31 cellular contexts compared by ENCODE assay signal in the genomic region with DNA sequence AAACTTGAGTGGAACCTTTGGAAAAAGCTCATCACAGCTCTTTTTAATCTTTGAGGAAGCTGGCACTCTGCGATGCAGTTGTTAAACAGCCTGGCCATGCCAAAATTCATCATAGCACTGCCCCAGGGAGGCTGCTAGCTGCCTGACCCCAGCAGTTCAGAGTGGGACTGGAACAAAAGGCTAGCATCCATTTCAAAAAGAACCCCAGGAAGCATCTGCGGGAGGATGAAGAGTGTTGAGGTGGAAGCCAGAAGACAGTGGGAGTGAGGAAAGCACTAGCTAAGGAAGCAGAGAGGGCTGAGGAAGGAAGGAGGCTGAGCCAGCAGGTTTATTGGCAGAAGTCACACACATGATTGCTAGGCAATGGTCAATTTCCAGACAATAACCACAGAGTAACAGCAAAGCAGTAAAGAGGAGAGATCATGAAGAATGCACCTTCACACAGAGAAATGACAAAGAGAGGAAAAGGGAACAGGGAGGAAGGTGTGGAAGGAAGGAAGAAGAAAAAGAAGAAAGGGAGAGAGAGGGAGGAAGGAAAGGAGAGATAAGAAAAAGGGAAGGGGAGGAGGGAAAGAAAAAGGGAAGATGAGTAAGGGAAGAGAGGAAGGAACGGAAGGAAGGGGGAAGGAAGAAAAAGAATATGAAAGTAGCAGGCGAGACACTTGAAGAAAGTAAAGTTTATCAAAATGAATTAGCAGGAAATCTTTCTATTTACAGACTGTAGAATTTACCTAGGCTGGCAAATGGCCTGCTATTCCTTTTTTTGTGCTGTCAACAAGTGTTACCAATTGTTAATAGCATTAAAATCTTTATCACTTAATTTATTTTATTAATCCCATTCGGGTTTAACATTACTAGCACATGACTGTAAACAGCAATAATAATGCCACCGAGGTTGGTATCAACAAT.
DNase-seq lines count a peak whose midpoint lies in the region; ATAC-seq and TF ChIP-seq lines count a peak whose summit lies in the region.
"Had no signal": no experiment of that assay in that cellular context is flagged by ENCODE, and none has a peak within 500 bp of the region (broad histone marks: within the 10 kb centered on the region; RNA-seq: fewer than 3 reads in every experiment).

No MANE protein-coding gene starts in this region.

- DNase-seq in ELF-1 (ENCODE audit: low read depth, low spot score) (peak; percentile 76), iPS DF 19.7 (ENCODE audit: low read depth, low spot score) (peak; percentile 57), neural progenitor cell (ENCODE audit: low spot score) (peak; percentile 65), NCI-H2107 (lab: John Stamatoyannopoulos, UW) (no peak), activated T-cell treated with anti-CD3 and anti-CD28 coated beads for 4 hours (no peak)
- DNase-seq: ACHN; activated CD4-positive, alpha-beta T cell treated with anti-CD3 and anti-CD28 coated beads for 4 hours; activated CD8-positive, alpha-beta T cell treated with anti-CD3 and anti-CD28 coated beads, Interleukin-2, amount 10 ng/mL, durations not matched to agents 7 days and 5 days; activated naive CD4-positive, alpha-beta T cell treated with anti-CD3 and anti-CD28 coated beads, Interleukin-2, amount 50 U/mL, for 16 hours; brain microvascular endothelial cell; cerebellar nuclear complex; dermis blood vessel endothelial cell; HCEC 1CT; KG1; MG63; NCI-H2081; NCI-H345; nucleus accumbens; Peyer's patch; SHP77 treated with DMSO at 0.1 percent for 48 hours; stimulated activated CD8-positive, alpha-beta memory T cell treated with anti-CD3 and anti-CD28 coated beads, Interleukin-4, amount 100 ng/mL, for 48 hours; SW 1271; uterus had no signal

- H3K36me3 ChIP-seq in Loucy (ENCODE audit: insufficient read depth, low read length) (no peaks in the 10 kb centered on the region), neural progenitor cell (no peaks in the 10 kb centered on the region)
- H3K36me3 ChIP-seq: brain microvascular endothelial cell, MG63, Peyer's patch, thoracic aorta, uterus had no signal

- H3K9ac ChIP-seq in Loucy (ENCODE audit: low read depth, low read length, poor library complexity, severe bottlenecking) (no peak overlapping the region), neural progenitor cell (no peak overlapping the region)

- H3K27ac ChIP-seq in neural progenitor cell, result peak overlapping the region; percentile 34
- H3K27ac ChIP-seq: brain microvascular endothelial cell, Peyer's patch, thoracic aorta, uterus had no signal

- TF ChIP-seq CTCF in Loucy (conservative IDR thresholded peaks at IDR 0.05; ENCODE audit: low read length) (no peak), neural progenitor cell (IDR thresholded peaks at IDR 0.05) (no peak)

- no peaks in the 10 kb centered on the region for H3K79me2 ChIP-seq in Loucy (ENCODE audit: insufficient read depth, low read length)
- H3K79me2 ChIP-seq in neural progenitor cell (ENCODE audit: low read depth), result no peaks in the 10 kb centered on the region

- no peaks in the 10 kb centered on the region for H3K36me3 Mint-ChIP-seq in neural progenitor cell

- no peaks in the 10 kb centered on the region for H3F3A ChIP-seq in Loucy (ENCODE audit: low read depth)
- H3F3A ChIP-seq in neural progenitor cell (ENCODE audit: low read depth), result peaks cover 31% of the 10 kb centered on the region

- H3K4me1 Mint-ChIP-seq in neural progenitor cell, result peaks cover 73% of the 10 kb centered on the region
- H3K4me1 Mint-ChIP-seq: activated T-helper 17 cell treated with anti-CD3 and anti-CD28 coated beads, Interleukin-2, amount 50 U/mL, for 72 hours had no signal

- peak overlapping the region; percentile 44 for H3K27ac Mint-ChIP-seq in neural progenitor cell
- H3K27ac Mint-ChIP-seq: activated CD8-positive, alpha-beta T cell treated with anti-CD3 and anti-CD28 coated beads, Interleukin-2, amount 10 ng/mL, durations not matched to agents 7 days and 5 days; activated T-helper 17 cell treated with anti-CD3 and anti-CD28 coated beads, Interleukin-2, amount 50 U/mL, for 72 hours; progenitor cell of endocrine pancreas; stimulated activated naive CD8-positive, alpha-beta T cell treated with anti-CD3 and anti-CD28 coated beads, Interleukin-15, Interleukin-2, amounts not matched to agents 100 ng/mL and 50 ng/mL, for 24 hours had no signal

- no peaks in the 10 kb centered on the region for H4K20me1 ChIP-seq in Loucy (ENCODE audit: insufficient read depth, low read length, poor library complexity, severe bottlenecking)
- H4K20me1 ChIP-seq in neural progenitor cell (ENCODE audit: low read depth), result no peaks in the 10 kb centered on the region

- H3K9me3 Mint-ChIP-seq in neural progenitor cell, result no peaks in the 10 kb centered on the region
- H3K9me3 Mint-ChIP-seq: activated T-helper 17 cell treated with anti-CD3 and anti-CD28 coated beads, Interleukin-2, amount 50 U/mL, for 72 hours; stimulated activated naive CD8-positive, alpha-beta T cell treated with anti-CD3 and anti-CD28 coated beads, Interleukin-15, Interleukin-2, amounts not matched to agents 100 ng/mL and 50 ng/mL, for 24 hours had no signal

- H3K27me3 ChIP-seq in Loucy (ENCODE audit: insufficient read depth, low read length, poor library complexity, severe bottlenecking), result no peaks in the 10 kb centered on the region
- H3K27me3 ChIP-seq in neural progenitor cell, result no peaks in the 10 kb centered on the region
- H3K27me3 ChIP-seq: brain microvascular endothelial cell, MG63, Peyer's patch, uterus had no signal

- peak overlapping the region; percentile 10 for H3K4me3 Mint-ChIP-seq in neural progenitor cell
- H3K4me3 Mint-ChIP-seq: activated CD8-positive, alpha-beta T cell treated with anti-CD3 and anti-CD28 coated beads, Interleukin-2, amount 10 ng/mL, durations not matched to agents 7 days and 5 days; activated T-helper 17 cell treated with anti-CD3 and anti-CD28 coated beads, Interleukin-2, amount 50 U/mL, for 72 hours; stimulated activated naive CD8-positive, alpha-beta T cell treated with anti-CD3 and anti-CD28 coated beads, Interleukin-15, Interleukin-2, amounts not matched to agents 100 ng/mL and 50 ng/mL, for 24 hours had no signal

- H3K4me3 ChIP-seq in Loucy (ENCODE audit: low read length, poor library complexity, severe bottlenecking) (no peak overlapping the region), neural progenitor cell (no peak overlapping the region)
- H3K4me3 ChIP-seq: MG63, Peyer's patch, thoracic aorta, uterus had no signal

- H2AFZ ChIP-seq in Loucy (ENCODE audit: low read length), result peak overlapping the region; percentile 82
- H2AFZ ChIP-seq in neural progenitor cell (replicated peaks), result peak overlapping the region; percentile 93

- H3K27me3 Mint-ChIP-seq in neural progenitor cell (ENCODE audit: insufficient read depth, low read depth), result no peaks in the 10 kb centered on the region
- H3K27me3 Mint-ChIP-seq: stimulated activated naive CD8-positive, alpha-beta T cell treated with anti-CD3 and anti-CD28 coated beads, Interleukin-15, Interleukin-2, amounts not matched to agents 100 ng/mL and 50 ng/mL, for 24 hours had no signal

- H3K4me2 ChIP-seq in Loucy (ENCODE audit: low read depth, low read length, poor library complexity, severe bottlenecking) (no peak overlapping the region), neural progenitor cell (peak overlapping the region; percentile 69)

- ATAC-seq in GM21515 (IDR thresholded peaks at IDR 0.05; ENCODE audit: unreplicated experiment), result no peak
- ATAC-seq: activated CD8-positive, alpha-beta T cell treated with anti-CD3 and anti-CD28 coated beads, Interleukin-2, amount 10 ng/mL, durations not matched to agents 7 days and 5 days; activated T-helper 17 cell treated with anti-CD3 and anti-CD28 coated beads, Interleukin-2, amount 50 U/mL, for 72 hours; left lobe of liver; sciatic nerve had no signal

- H3K4me1 ChIP-seq in Loucy (ENCODE audit: insufficient read depth, low read length, poor library complexity, severe bottlenecking) (peaks cover 5% of the 10 kb centered on the region), neural progenitor cell (peaks cover 59% of the 10 kb centered on the region)
- H3K4me1 ChIP-seq: Peyer's patch, uterus had no signal

- H3K9me3 ChIP-seq in Loucy (ENCODE audit: insufficient read depth, low read depth, low read length) (no peaks in the 10 kb centered on the region), neural progenitor cell (ENCODE audit: low read depth) (no peaks in the 10 kb centered on the region)
- H3K9me3 ChIP-seq: MG63, Peyer's patch, thoracic aorta, uterus had no signal

- H3K9me2 ChIP-seq in Loucy (replicated peaks; ENCODE audit: low read depth, low read length), result no peaks in the 10 kb centered on the region

Comparison
In these comparisons a context has a peak if more than half of its experiments do, and no peak if none do; other contexts are left out.
1. DNase-seq: peak in ELF-1 (single experiment), iPS DF 19.7 (single experiment) and neural progenitor cell (single experiment); none in NCI-H2107 (single experiment) and activated T-cell treated with anti-CD3 and anti-CD28 coated beads for 4 hours (single experiment).